24 cellular contexts compared by ENCODE assay signal in the genomic region with DNA sequence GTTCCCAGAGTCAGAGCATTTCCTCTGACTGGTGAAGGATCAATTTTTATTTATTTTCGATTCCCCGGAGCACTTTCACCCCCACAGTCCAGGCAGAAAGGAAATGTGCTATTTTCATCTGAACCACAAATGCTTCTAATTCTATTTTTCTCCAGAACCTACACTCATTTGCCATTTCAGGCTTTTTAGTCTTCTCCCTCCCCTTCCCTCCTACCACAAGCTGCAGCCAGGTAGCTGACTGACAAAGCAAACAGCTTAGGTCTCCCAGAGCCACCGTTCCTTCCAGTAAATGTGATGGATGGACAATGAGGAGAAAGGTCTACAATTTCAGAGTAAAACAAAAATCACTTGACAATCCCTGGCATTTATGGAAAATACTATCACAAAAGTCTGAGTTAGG.
A peak's percentile ranks its signal among the peaks of the same experiment; 100 is the strongest.
DNase-seq lines count a peak whose midpoint lies in the region; ATAC-seq lines count a peak whose summit lies in the region.
"Had no signal": no experiment of that assay in that cellular context is flagged by ENCODE, and none has a peak within 500 bp of the region (broad histone marks: within the 10 kb centered on the region; RNA-seq: fewer than 3 reads in every experiment).

No MANE protein-coding gene starts in this region.

- ATAC-seq in stimulated activated naive CD8-positive, alpha-beta T cell treated with anti-CD3 and anti-CD28 coated beads, Interleukin-15, Interleukin-2, amounts not matched to agents 100 U/mL and 50 U/mL, for 24 hours, result no peak
- no peak for ATAC-seq in HG02763 (IDR thresholded peaks at IDR 0.05; ENCODE audit: unreplicated experiment)
- ATAC-seq in GM18867 (IDR thresholded peaks at IDR 0.05; ENCODE audit: unreplicated experiment), result no peak
- ATAC-seq: body of pancreas; natural killer cell treated with Interleukin-12 subunit alpha and Interleukin-12 subunit beta and Interleukin-15 and Interleukin-18, amount 100 ng/mL, for 72 hours had no signal

- no peaks in the 10 kb centered on the region for H3K36me3 ChIP-seq in endocrine pancreas (ENCODE audit: control insufficient read depth, insufficient read depth, low read length)

- no peaks in the 10 kb centered on the region for H3K9me3 ChIP-seq in endocrine pancreas (ENCODE audit: control insufficient read depth, low read length)
- H3K9me3 ChIP-seq: body of pancreas, stomach, upper lobe of right lung had no signal

- H3K27ac Mint-ChIP-seq in stimulated activated naive CD8-positive, alpha-beta T cell treated with anti-CD3 and anti-CD28 coated beads, Interleukin-15, Interleukin-2, amounts not matched to agents 100 ng/mL and 50 ng/mL, for 24 hours, result peak overlapping the region; percentile 1
- H3K27ac Mint-ChIP-seq: activated naive CD4-positive, alpha-beta T cell treated with anti-CD3 and anti-CD28 coated beads for 36 hours had no signal

- peaks cover 25% of the 10 kb centered on the region for H3K4me1 ChIP-seq in endocrine pancreas (ENCODE audit: control insufficient read depth, insufficient read depth, low read length)
- H3K4me1 ChIP-seq: body of pancreas had no signal

- DNase-seq in stimulated activated naive CD8-positive, alpha-beta T cell treated with anti-CD3 and anti-CD28 coated beads, Interleukin-15, Interleukin-2, amounts not matched to agents 100 U/mL and 50 U/mL, for 24 hours, result no peak
- DNase-seq in NCI-H345 (lab: John Stamatoyannopoulos, UW), result peak; percentile 23
- no peak for DNase-seq in effector CD4-positive, alpha-beta T cell
- DNase-seq: activated CD4-positive, alpha-beta T cell treated with anti-CD3 and anti-CD28 coated beads, Interleukin-2, amount 50 U/mL, for 4 hours; activated naive CD4-positive, alpha-beta T cell treated with anti-CD3 and anti-CD28 coated beads for 36 hours; activated T-cell treated with anti-CD3 and anti-CD28 coated beads for 4 hours; body of pancreas; cortex of kidney; GDM1; GOT3; hippocampal formation; islet precursor cell; Kasumi-1; NCI-H1436; NCI-H446 treated with DMSO at 0.1 percent for 48 hours; Right ventricle myocardium superior; stimulated activated CD4-positive, alpha-beta T cell treated with anti-CD3 and anti-CD28 coated beads, Interleukin-1b, Interleukin-23, amount 100 ng/mL, for 48 hours; stomach; upper lobe of right lung had no signal

- peaks cover 4% of the 10 kb centered on the region for H3K9me3 Mint-ChIP-seq in stimulated activated naive CD8-positive, alpha-beta T cell treated with anti-CD3 and anti-CD28 coated beads, Interleukin-15, Interleukin-2, amounts not matched to agents 100 ng/mL and 50 ng/mL, for 24 hours

- no peak overlapping the region for H3K4me3 Mint-ChIP-seq in stimulated activated naive CD8-positive, alpha-beta T cell treated with anti-CD3 and anti-CD28 coated beads, Interleukin-15, Interleukin-2, amounts not matched to agents 100 ng/mL and 50 ng/mL, for 24 hours
- H3K4me3 Mint-ChIP-seq: activated naive CD4-positive, alpha-beta T cell treated with anti-CD3 and anti-CD28 coated beads for 36 hours; natural killer cell treated with Interleukin-12 subunit alpha and Interleukin-12 subunit beta and Interleukin-15 and Interleukin-18, amount 100 ng/mL, for 72 hours had no signal

- peaks cover 31% of the 10 kb centered on the region for H3K36me3 Mint-ChIP-seq in stimulated activated naive CD8-positive, alpha-beta T cell treated with anti-CD3 and anti-CD28 coated beads, Interleukin-15, Interleukin-2, amounts not matched to agents 100 ng/mL and 50 ng/mL, for 24 hours (ENCODE audit: low read depth)

- no peak overlapping the region for H3K9ac ChIP-seq in endocrine pancreas (ENCODE audit: control insufficient read depth, insufficient read depth, low read length)

- H3K27me3 ChIP-seq in endocrine pancreas (ENCODE audit: control insufficient read depth, insufficient read depth, low read length), result no peaks in the 10 kb centered on the region
- H3K27me3 ChIP-seq: body of pancreas, stomach, upper lobe of right lung had no signal

- H3K4me3 ChIP-seq in endocrine pancreas (ENCODE audit: control insufficient read depth, insufficient read depth, low read length), result peak overlapping the region; percentile 30
- H3K4me3 ChIP-seq: body of pancreas, stomach, upper lobe of right lung had no signal

- no peaks in the 10 kb centered on the region for H3K27me3 Mint-ChIP-seq in stimulated activated naive CD8-positive, alpha-beta T cell treated with anti-CD3 and anti-CD28 coated beads, Interleukin-15, Interleukin-2, amounts not matched to agents 100 ng/mL and 50 ng/mL, for 24 hours
- H3K27me3 Mint-ChIP-seq: natural killer cell treated with Interleukin-12 subunit alpha and Interleukin-12 subunit beta and Interleukin-15 and Interleukin-18, amount 100 ng/mL, for 72 hours had no signal

- peaks cover 42% of the 10 kb centered on the region for H3K4me1 Mint-ChIP-seq in stimulated activated naive CD8-positive, alpha-beta T cell treated with anti-CD3 and anti-CD28 coated beads, Interleukin-15, Interleukin-2, amounts not matched to agents 100 ng/mL and 50 ng/mL, for 24 hours (ENCODE audit: low read depth)
